Comparison of ENCODE assay signal across 12 cellular contexts in genomic region chr11:109037856-109038780, GRCh38.
A peak's percentile ranks its signal among the peaks of the same experiment; 100 is the strongest.
DNase-seq lines count a peak whose midpoint lies in the region; ATAC-seq and TF ChIP-seq lines count a peak whose summit lies in the region.
"Had no signal": no experiment of that assay in that cellular context is flagged by ENCODE, and none has a peak within 500 bp of the region (broad histone marks: within the 10 kb centered on the region; RNA-seq: fewer than 3 reads in every experiment).

No MANE protein-coding gene starts in this region.

- TF ChIP-seq CTCF in adrenal gland (IDR thresholded peaks at IDR 0.05), result no peak

- H3K27ac ChIP-seq in adrenal gland, result no peak overlapping the region
- H3K27ac ChIP-seq: Peyer's patch, VCaP had no signal

- H3K27me3 ChIP-seq in adipocyte (replicated peaks; ENCODE audit: control insufficient read depth, insufficient read depth, low read length) (no peaks in the 10 kb centered on the region), adrenal gland (no peaks in the 10 kb centered on the region)
- H3K27me3 ChIP-seq: Peyer's patch had no signal

- H3K4me1 ChIP-seq in adipocyte (ENCODE audit: control insufficient read depth, insufficient read depth, low read length) (peaks cover 21% of the 10 kb centered on the region), adrenal gland (replicated peaks in 1 of 2) (peaks cover 7 to 10% of the 10 kb centered on the region in 2 donors)
- H3K4me1 ChIP-seq: Peyer's patch had no signal

- 65 to 78% (median 69%) methylated on average over 3 of the region's 3 CpGs for WGBS in adrenal gland, 4 donors

- H3K9me3 ChIP-seq in adipocyte (ENCODE audit: control insufficient read depth, low read length) (no peaks in the 10 kb centered on the region), adrenal gland (replicated peaks in 1 of 3) (no peaks in the 10 kb centered on the region)
- H3K9me3 ChIP-seq: Peyer's patch had no signal

- ATAC-seq in GM21576 (IDR thresholded peaks at IDR 0.05; ENCODE audit: unreplicated experiment), result no peak

- H3K9ac ChIP-seq in adipocyte (ENCODE audit: low read length), result no peak overlapping the region

- H3K36me3 ChIP-seq in adipocyte (ENCODE audit: control insufficient read depth, insufficient read depth, low read length, severe bottlenecking), result no peaks in the 10 kb centered on the region
- H3K36me3 ChIP-seq in adrenal gland (replicated peaks in 1 of 2), result no peaks in the 10 kb centered on the region
- H3K36me3 ChIP-seq: Peyer's patch had no signal

- H3K4me3 ChIP-seq in adipocyte (ENCODE audit: low read length) (no peak overlapping the region), adrenal gland (no peak overlapping the region)
- H3K4me3 ChIP-seq: Peyer's patch had no signal

- TF ChIP-seq POLR2A in adrenal gland (IDR thresholded peaks at IDR 0.05), result no peak

- DNase-seq in GM04503 (ENCODE audit: low read depth) (peak; percentile 97), adipocyte (ENCODE audit: low read depth) (peak; percentile 54), fibroblast of the conjunctiva (ENCODE audit: low read depth) (peak; percentile 85), pulmonary artery endothelial cell (ENCODE audit: low read depth, low spot score) (peak; percentile 77), NCI-H345 (lab: John Stamatoyannopoulos, UW) (no peak), NCI-H2171 (lab: John Stamatoyannopoulos, UW) (no peak), adrenal gland (no peak)
- DNase-seq: activated T-cell treated with anti-CD3 and anti-CD28 coated beads, Interleukin-2, amount 50 U/mL, for 24 hours; NCI-H1930; Peyer's patch had no signal

- intact Hi-C loops in adrenal gland (cut with DNase I), result no loop called here

Comparison
In these comparisons a context has a peak if more than half of its experiments do, and no peak if none do; other contexts are left out.
1. DNase-seq: peak in GM04503 (single experiment), adipocyte (single experiment), fibroblast of the conjunctiva (single experiment) and pulmonary artery endothelial cell (single experiment); none in NCI-H345 (single experiment), NCI-H2171 (single experiment) and adrenal gland (0 of 7).